Comparison of ENCODE assay signal across 1 cellular context in genomic region chrX:71098302-71098701, GRCh38.
TF ChIP-seq lines count a peak whose summit lies in the region.

No MANE protein-coding gene starts in this region.

TF ChIP-seq in GM23338, 12 proteins besides CTCF, POLR2A, EP300 and RAD21 (continued from another document):
- TF ChIP-seq REST (IDR thresholded peaks at IDR 0.05; ENCODE audit: unreplicated experiment) (no peak), ZNF462 (CRISPR knock-in tag; IDR thresholded peaks at IDR 0.05) (no peak), ZNF331 (CRISPR knock-in tag; IDR thresholded peaks at IDR 0.05; ENCODE audit: low read depth) (no peak), EZH2phosphoT487 (IDR thresholded peaks at IDR 0.05; ENCODE audit: unreplicated experiment) (no peak), ETS1 (IDR thresholded peaks at IDR 0.05) (no peak), CREB1 (CRISPR knock-in tag; IDR thresholded peaks at IDR 0.05; ENCODE audit: low read depth) (no peak), POLR2AphosphoS5 (IDR thresholded peaks at IDR 0.05; ENCODE audit: low read depth) (no peak), EZH2 (IDR thresholded peaks at IDR 0.05; ENCODE audit: low read depth, unreplicated experiment) (no peak)
